In genomic region chr6:106710580-106710979, GRCh38 we compare ENCODE assay signal across 16 cellular contexts.
A peak's percentile ranks its signal among the peaks of the same experiment; 100 is the strongest.
DNase-seq lines count a peak whose midpoint lies in the region; ATAC-seq, FAIRE-seq and TF ChIP-seq lines count a peak whose summit lies in the region.
"Had no signal": no experiment of that assay in that cellular context is flagged by ENCODE, and none has a peak within 500 bp of the region (broad histone marks: within the 10 kb centered on the region; RNA-seq: fewer than 3 reads in every experiment).

No MANE protein-coding gene starts in this region.

- in situ Hi-C loops in mammary epithelial cell (cut with MboI; ENCODE audit: low sequenced_read_pairs in 2 of 2) = no loop called here

- DNase-seq in mammary epithelial cell = no peak
- DNase-seq in breast epithelium (ENCODE audit: low spot score in 2 of 2) = no peak
- DNase-seq in endothelial cell of umbilical vein (ENCODE audit: low read depth, low spot score) = no peak
- DNase-seq in activated naive CD4-positive, alpha-beta T cell treated with anti-CD3 and anti-CD28 coated beads, Interleukin-2, amount 50 U/mL, for 16 hours = no peak
- DNase-seq: 8988T; CD4-positive, alpha-beta memory T cell; DMS79; GDM1; IMR-90 had no signal

- H3K9ac ChIP-seq in mammary epithelial cell (ENCODE audit: insufficient read depth, low read length) (no peak overlapping the region), Loucy (ENCODE audit: low read depth, low read length, poor library complexity, severe bottlenecking) (no peak overlapping the region), endothelial cell of umbilical vein (replicated peaks; ENCODE audit: extremely low read depth, insufficient read depth, low read length) (no peak overlapping the region)

- H4K20me1 ChIP-seq in mammary epithelial cell (ENCODE audit: insufficient read depth, low read length) (no peaks in the 10 kb centered on the region), Loucy (ENCODE audit: insufficient read depth, low read length, poor library complexity, severe bottlenecking) (no peaks in the 10 kb centered on the region), endothelial cell of umbilical vein (replicated peaks; ENCODE audit: control insufficient read depth, extremely low read depth, insufficient read depth, low read length) (no peaks in the 10 kb centered on the region)

- no peaks in the 10 kb centered on the region for H3K27me3 ChIP-seq in mammary epithelial cell (ENCODE audit: insufficient read depth, low read length)
- no peaks in the 10 kb centered on the region for H3K27me3 ChIP-seq in breast epithelium
- H3K27me3 ChIP-seq in Loucy (ENCODE audit: insufficient read depth, low read length, poor library complexity, severe bottlenecking) = no peaks in the 10 kb centered on the region
- no peaks in the 10 kb centered on the region for H3K27me3 ChIP-seq in endothelial cell of umbilical vein (ENCODE audit: control insufficient read depth in 2 of 2, insufficient read depth in 2 of 2, low read length in 2 of 2)

- dilution Hi-C loops in mammary epithelial cell (cut with HindIII; ENCODE audit: low sequenced_read_pairs) (no loop called here), endothelial cell of umbilical vein (cut with MboI; ENCODE audit: extremely low pct_ligation_motif_present, low sequenced_read_pairs) (no loop called here)

- no peak overlapping the region for H3K4me2 ChIP-seq in mammary epithelial cell (ENCODE audit: insufficient read depth, low read depth, low read length)
- H3K4me2 ChIP-seq in Loucy (ENCODE audit: low read depth, low read length, poor library complexity, severe bottlenecking) = no peak overlapping the region
- no peak overlapping the region for H3K4me2 ChIP-seq in endothelial cell of umbilical vein (ENCODE audit: insufficient read depth, low read length)

- H3F3A ChIP-seq in Loucy (ENCODE audit: low read depth) = no peaks in the 10 kb centered on the region

- H3K4me1 ChIP-seq in mammary epithelial cell (ENCODE audit: insufficient read depth, low read length) (peaks cover 4% of the 10 kb centered on the region), breast epithelium (no peaks in the 10 kb centered on the region), Loucy (ENCODE audit: insufficient read depth, low read length, poor library complexity, severe bottlenecking) (no peaks in the 10 kb centered on the region), endothelial cell of umbilical vein (ENCODE audit: control insufficient read depth, extremely low read depth, insufficient read depth, low read length) (no peaks in the 10 kb centered on the region)

- intact Hi-C loops in mammary epithelial cell (cut with micrococcal nuclease) (no loop called here), breast epithelium (cut with DNase I; ENCODE audit: low total_unique reads) (no loop called here), endothelial cell of umbilical vein (cut with micrococcal nuclease) (no loop called here)

- TF ChIP-seq CTCF in mammary epithelial cell (conservative IDR thresholded peaks at IDR 0.05 in 1 of 2, IDR thresholded peaks at IDR 0.05 in 1 of 2; ENCODE audit: extremely low read depth in 1 of 2, insufficient read depth in 1 of 2, low read depth in 1 of 2, low read length in 2 of 2) = no peak
- TF ChIP-seq CTCF in breast epithelium (IDR thresholded peaks at IDR 0.05) = no peak
- no peak for TF ChIP-seq CTCF in Loucy (conservative IDR thresholded peaks at IDR 0.05; ENCODE audit: low read length)
- no peak for TF ChIP-seq CTCF in endothelial cell of umbilical vein (IDR thresholded peaks at IDR 0.05; ENCODE audit: extremely low read depth in 1 of 2, insufficient read depth in 1 of 2, low read depth in 1 of 2, low read length in 2 of 2)

- no peaks in the 10 kb centered on the region for H3K9me2 ChIP-seq in Loucy (replicated peaks; ENCODE audit: low read depth, low read length)

- H3K27ac ChIP-seq in mammary epithelial cell (ENCODE audit: insufficient read depth, low read depth, low read length) (no peak overlapping the region), breast epithelium (no peak overlapping the region), endothelial cell of umbilical vein (ENCODE audit: insufficient read depth, low read depth, low read length) (no peak overlapping the region)
- H3K27ac ChIP-seq: C4-2B had no signal

- ATAC-seq in HG03432 (IDR thresholded peaks at IDR 0.05; ENCODE audit: unreplicated experiment) = no peak
- ATAC-seq in HG03175 (IDR thresholded peaks at IDR 0.05; ENCODE audit: unreplicated experiment) = no peak

- WGBS in mammary epithelial cell (ENCODE audit: low coverage, missing lambda C conversion rate) = 100% methylated on average over 1 of the region's 1 CpG

- H3K36me3 ChIP-seq in mammary epithelial cell (ENCODE audit: insufficient read depth, low read length) = no peaks in the 10 kb centered on the region
- H3K36me3 ChIP-seq in breast epithelium = no peaks in the 10 kb centered on the region
- H3K36me3 ChIP-seq in Loucy (ENCODE audit: insufficient read depth, low read length) = no peaks in the 10 kb centered on the region
- H3K36me3 ChIP-seq in endothelial cell of umbilical vein (ENCODE audit: control insufficient read depth in 2 of 2, extremely low read depth in 1 of 2, insufficient read depth in 2 of 2, low read length in 2 of 2) = no peaks in the 10 kb centered on the region
- H3K36me3 ChIP-seq: HAP-1 had no signal

- no peaks in the 10 kb centered on the region for H3K9me1 ChIP-seq in endothelial cell of umbilical vein (replicated peaks; ENCODE audit: control insufficient read depth, extremely low read depth, insufficient read depth, low read length)

- no TSS peak for BruUV-seq in mammary epithelial cell (replicated peaks; lab: Mats Ljungman, UMichigan)
- no TSS peak for BruUV-seq in endothelial cell of umbilical vein (replicated peaks; lab: Mats Ljungman, UMichigan)

- CTCF ChIA-PET in mammary epithelial cell (lab: Charles Lee; ENCODE audit: low non-redundant PET) = no interaction called here
- CTCF ChIA-PET in endothelial cell of umbilical vein (lab: Charles Lee) = no interaction called here

- FAIRE-seq in endothelial cell of umbilical vein (lab: Jason Lieb, UNC) = peak; percentile 33
- FAIRE-seq: GM12892, H1 had no signal

- TF ChIP-seq POLR2A in breast epithelium (IDR thresholded peaks at IDR 0.05) (no peak), endothelial cell of umbilical vein (IDR thresholded peaks at IDR 0.05; ENCODE audit: low read depth, low read length) (no peak)

- peak overlapping the region; percentile 58 for H2AFZ ChIP-seq in mammary epithelial cell (ENCODE audit: low read depth, low read length)
- H2AFZ ChIP-seq in Loucy (ENCODE audit: low read length) = peak overlapping the region; percentile 53
- no peak overlapping the region for H2AFZ ChIP-seq in endothelial cell of umbilical vein (ENCODE audit: low read depth, low read length)

- no peaks in the 10 kb centered on the region for H3K9me3 ChIP-seq in mammary epithelial cell (replicated peaks; ENCODE audit: insufficient read depth, low read length)
- H3K9me3 ChIP-seq in breast epithelium = no peaks in the 10 kb centered on the region
- H3K9me3 ChIP-seq in Loucy (ENCODE audit: insufficient read depth, low read depth, low read length) = no peaks in the 10 kb centered on the region
- no peaks in the 10 kb centered on the region for H3K9me3 ChIP-seq in endothelial cell of umbilical vein (replicated peaks; ENCODE audit: control insufficient read depth, insufficient read depth, low read length)
- H3K9me3 ChIP-seq: HAP-1 had no signal

- POLR2A ChIA-PET in endothelial cell of umbilical vein (lab: Charles Lee) = no interaction called here

- no peaks in the 10 kb centered on the region for H3K79me2 ChIP-seq in mammary epithelial cell (ENCODE audit: insufficient read depth, low read length)
- no peaks in the 10 kb centered on the region for H3K79me2 ChIP-seq in Loucy (ENCODE audit: insufficient read depth, low read length)
- H3K79me2 ChIP-seq in endothelial cell of umbilical vein (ENCODE audit: control insufficient read depth, insufficient read depth, low read length) = no peaks in the 10 kb centered on the region

- H3K4me3 ChIP-seq in mammary epithelial cell (replicated peaks in 1 of 3; ENCODE audit: insufficient read depth in 1 of 3, low read depth in 2 of 3, low read length in 3 of 3) (no peak overlapping the region), breast epithelium (no peak overlapping the region), Loucy (ENCODE audit: low read length, poor library complexity, severe bottlenecking) (no peak overlapping the region), endothelial cell of umbilical vein (replicated peaks in 1 of 3; ENCODE audit: insufficient read depth in 1 of 3, low read depth in 1 of 3, low read length in 3 of 3) (no peak overlapping the region)
- H3K4me3 ChIP-seq: HAP-1 had no signal

TF ChIP-seq in endothelial cell of umbilical vein, 7 proteins besides CTCF, POLR2A, EP300 and RAD21:
- TF ChIP-seq, protein P1, sequence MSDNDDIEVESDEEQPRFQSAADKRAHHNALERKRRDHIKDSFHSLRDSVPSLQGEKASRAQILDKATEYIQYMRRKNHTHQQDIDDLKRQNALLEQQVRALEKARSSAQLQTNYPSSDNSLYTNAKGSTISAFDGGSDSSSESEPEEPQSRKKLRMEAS (IDR thresholded peaks at IDR 0.05; ENCODE audit: insufficient read depth, insufficient read length) = no peak
- TF ChIP-seq EZH2 (IDR thresholded peaks at IDR 0.05; ENCODE audit: borderline replicate concordance, low read depth, low read length, severe bottlenecking) (no peak), POLR2AphosphoS5 (IDR thresholded peaks at IDR 0.05; ENCODE audit: insufficient read depth, low read depth, low read length) (no peak), FOS (IDR thresholded peaks at IDR 0.05; ENCODE audit: borderline replicate concordance, insufficient read depth, low read length) (no peak), GATA2 (IDR thresholded peaks at IDR 0.05; ENCODE audit: insufficient read depth, insufficient read length, low read depth, low read length) (no peak), MYC (IDR thresholded peaks at IDR 0.05; ENCODE audit: low read depth, low read length) (no peak), JUN (IDR thresholded peaks at IDR 0.05; ENCODE audit: borderline replicate concordance, insufficient read depth, insufficient read length, low read depth) (no peak)
